19 cellular contexts compared by ENCODE assay signal in the genomic region with DNA sequence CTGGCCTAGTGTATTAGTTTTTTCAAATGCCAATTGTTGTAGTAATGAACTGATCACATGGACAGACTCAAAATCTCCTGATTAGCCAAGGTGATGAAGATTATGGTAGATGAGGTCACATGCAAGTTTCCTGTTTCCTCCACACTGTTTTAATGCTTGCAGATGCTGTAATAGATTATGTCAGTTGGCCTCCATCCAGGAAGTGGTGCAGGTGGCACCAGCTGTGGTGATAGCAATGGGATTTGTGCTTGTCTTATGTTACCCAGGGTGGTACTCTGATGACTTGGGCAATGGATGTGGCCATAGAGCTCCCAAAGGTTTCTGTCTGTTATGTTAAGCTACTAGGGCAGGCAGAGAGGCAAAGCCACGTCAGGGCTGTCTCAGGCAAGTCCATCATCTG.
DNase-seq lines count a peak whose midpoint lies in the region; ATAC-seq and TF ChIP-seq lines count a peak whose summit lies in the region.
"Had no signal": no experiment of that assay in that cellular context is flagged by ENCODE, and none has a peak within 500 bp of the region (broad histone marks: within the 10 kb centered on the region; RNA-seq: fewer than 3 reads in every experiment).

No MANE protein-coding gene starts in this region.

- H3K9me3 ChIP-seq in mucosa of descending colon, result peaks cover 19% of the 10 kb centered on the region
- H3K9me3 ChIP-seq: A549 had no signal

- H3K4me1 ChIP-seq in mucosa of descending colon (ENCODE audit: low read depth), result no peaks in the 10 kb centered on the region
- H3K4me1 ChIP-seq: A549 had no signal

- TF ChIP-seq CTCF in mucosa of descending colon (IDR thresholded peaks at IDR 0.05), result no peak

- ATAC-seq in mucosa of descending colon (peak; percentile 11), HG03175 (IDR thresholded peaks at IDR 0.05; ENCODE audit: unreplicated experiment) (no peak)
- ATAC-seq: A549, HCT116, T-helper 17 cell had no signal

- DNase-seq in NCI-H748 (lab: John Stamatoyannopoulos, UW; ENCODE audit: unreplicated experiment), result peak; percentile 33
- no peak for DNase-seq in NCI-H748 treated with DMSO at 0.1 percent for 48 hours (lab: John Stamatoyannopoulos, UW)
- peak; percentile 1 for DNase-seq in GF-D8 (lab: John Stamatoyannopoulos, UW)
- DNase-seq in NCI-H2081 treated with DMSO at 0.1 percent for 48 hours (lab: John Stamatoyannopoulos, UW), result peak; percentile 15
- DNase-seq in mucosa of descending colon, result no peak
- DNase-seq in stimulated activated CD4-positive, alpha-beta T cell treated with anti-CD3 and anti-CD28 coated beads, Interleukin-4, amount 100 ng/mL, for 1 hour, result no peak
- DNase-seq in NCI-H446 treated with DMSO at 0.1 percent for 48 hours (lab: John Stamatoyannopoulos, UW), result no peak
- DNase-seq: DMS79 treated with DMSO at 0.1 percent for 48 hours, GOT3, NCI-H1417, NCI-H187 treated with DMSO at 0.1 percent for 48 hours, NCI-H2171 treated with DMSO at 0.1 percent for 48 hours, Right ventricle myocardium superior, SW 1271, T-helper 17 cell had no signal

- intact Hi-C loops in mucosa of descending colon (cut with DNase I, micrococcal nuclease), result no loop called here

- no peak overlapping the region for H3K4me3 ChIP-seq in mucosa of descending colon
- H3K4me3 ChIP-seq: A549, SK-N-MC had no signal

- H3K36me3 ChIP-seq in mucosa of descending colon (ENCODE audit: low read depth), result no peaks in the 10 kb centered on the region

Comparison
In these comparisons a context has a peak if more than half of its experiments do, and no peak if none do; other contexts are left out.
1. DNase-seq: peak in NCI-H748 (single experiment), GF-D8 (single experiment) and NCI-H2081 treated with DMSO at 0.1 percent for 48 hours (single experiment); none in NCI-H748 treated with DMSO at 0.1 percent for 48 hours (single experiment), mucosa of descending colon (0 of 3), stimulated activated CD4-positive, alpha-beta T cell treated with anti-CD3 and anti-CD28 coated beads, Interleukin-4, amount 100 ng/mL, for 1 hour (single experiment) and NCI-H446 treated with DMSO at 0.1 percent for 48 hours (single experiment).